ENCODE assay signal across 9 cellular contexts in the genomic region with DNA sequence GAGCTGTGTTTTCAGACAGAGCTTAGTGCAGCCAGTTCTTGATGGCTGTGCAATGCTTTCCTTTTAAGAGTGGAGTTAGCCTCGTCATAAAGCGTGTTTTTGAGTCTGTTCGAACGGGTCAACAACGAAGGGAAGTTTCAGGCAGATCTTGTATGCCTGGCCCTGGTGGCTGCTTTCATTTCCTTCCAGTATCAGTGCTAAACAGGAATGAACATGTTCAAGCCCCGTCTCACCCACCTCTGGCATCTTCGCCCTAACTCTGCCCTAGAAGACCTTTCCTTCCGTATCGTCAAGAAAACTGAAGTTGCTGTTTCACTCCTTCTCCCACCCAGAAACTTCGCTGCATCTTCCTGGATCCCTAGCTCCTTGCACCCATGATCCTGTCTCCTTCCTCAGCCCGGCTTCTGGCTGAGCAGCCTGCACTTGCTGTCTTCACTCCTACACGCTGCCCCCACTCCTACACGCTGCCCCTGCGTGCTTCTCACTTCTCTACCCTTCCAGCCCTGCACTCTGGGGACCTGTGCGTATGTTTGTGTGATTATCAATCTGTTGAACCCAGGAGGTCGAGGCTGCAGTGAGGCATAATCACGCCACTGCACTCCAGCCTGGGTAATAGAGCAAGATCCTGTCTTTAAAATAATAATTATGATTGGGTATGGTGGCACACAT. TPM values are rescaled to one million over a fixed set of nuclear protein-coding genes. Genes with fewer than 3 reads are reported as not detected.
A peak's percentile ranks its signal among the peaks of the same experiment; 100 is the strongest.
DNase-seq lines count a peak whose midpoint lies in the region; ATAC-seq and TF ChIP-seq lines count a peak whose summit lies in the region.
"Had no signal": no experiment of that assay in that cellular context is flagged by ENCODE, and none has a peak within 500 bp of the region (broad histone marks: within the 10 kb centered on the region; RNA-seq: fewer than 3 reads in every experiment).

No MANE protein-coding gene starts in this region.

- no peak overlapping the region for H4K8ac ChIP-seq in mesendoderm (ENCODE audit: low read depth, low read length)

- peak overlapping the region; percentile 77 for H3K9ac ChIP-seq in mammary epithelial cell (ENCODE audit: insufficient read depth, low read length)
- peak overlapping the region; percentile 38 for H3K9ac ChIP-seq in adipocyte (ENCODE audit: low read length)
- peak overlapping the region; percentile 13 for H3K9ac ChIP-seq in mesendoderm (ENCODE audit: low read length)

- CTCF ChIA-PET in mammary epithelial cell (lab: Charles Lee; ENCODE audit: low non-redundant PET): interaction anchor here (0.6 to 0.7 kb wide), 5 partner anchors 17 to 211 kb away, joined by 3 to 6 read pairs (median 5); no protein-coding TSS in a partner anchor

- H2BK5ac ChIP-seq in mesendoderm (ENCODE audit: low read length): no peak overlapping the region

- dilution Hi-C loops in mammary epithelial cell (cut with HindIII; ENCODE audit: low sequenced_read_pairs): no loop called here

- 15% methylated on average over 17 of the region's 17 CpGs for WGBS in mammary epithelial cell (ENCODE audit: low coverage, missing lambda C conversion rate)
- no CpG with 5 or more reads among the region's 17 CpGs for WGBS in mesendoderm (ENCODE audit: extremely low coverage, insufficient coverage, low lambda C conversion rate)

- no peak for ATAC-seq in SK-N-SH treated with all-trans-retinoic acid at 6 μM for 48 hours
- no peak for ATAC-seq in HG02678 (IDR thresholded peaks at IDR 0.05; ENCODE audit: unreplicated experiment)

- no TSS peak for BruUV-seq in mammary epithelial cell (replicated peaks; lab: Mats Ljungman, UMichigan)

- TF ChIP-seq CTCF in mammary epithelial cell (conservative IDR thresholded peaks at IDR 0.05 in 1 of 2, IDR thresholded peaks at IDR 0.05 in 1 of 2; ENCODE audit: extremely low read depth in 1 of 2, insufficient read depth in 1 of 2, low read depth in 1 of 2, low read length in 2 of 2): no peak
- TF ChIP-seq CTCF in breast epithelium (IDR thresholded peaks at IDR 0.05): no peak

- in situ Hi-C loops in mammary epithelial cell (cut with MboI; ENCODE audit: low sequenced_read_pairs in 2 of 2): loop anchor here (5.0 to 10.0 kb wide), 2 partner anchors 210 to 217 kb away; no protein-coding TSS in a partner anchor

- peak overlapping the region; percentile 11 for H3K56ac ChIP-seq in mesendoderm (ENCODE audit: low read length)

- DNase-seq in mammary epithelial cell (peak; percentile 75), breast epithelium (ENCODE audit: low spot score in 2 of 2) (no peak), adipocyte (ENCODE audit: low read depth) (no peak), mesendoderm (no peak), T-helper 9 cell (no peak), NCI-H187 (lab: John Stamatoyannopoulos, UW) (no peak)
- DNase-seq: left ventricle myocardium superior had no signal

- no peak overlapping the region for H4K5ac ChIP-seq in mesendoderm (ENCODE audit: low read length)

- no peak overlapping the region for H2AK5ac ChIP-seq in mesendoderm (ENCODE audit: low read length)

- H3K9me3 ChIP-seq in mammary epithelial cell (replicated peaks; ENCODE audit: insufficient read depth, low read length): no peaks in the 10 kb centered on the region
- no peaks in the 10 kb centered on the region for H3K9me3 ChIP-seq in breast epithelium
- no peaks in the 10 kb centered on the region for H3K9me3 ChIP-seq in adipocyte (ENCODE audit: control insufficient read depth, low read length)

- H2BK120ac ChIP-seq in mesendoderm (ENCODE audit: low read depth, low read length): no peak overlapping the region

- peak overlapping the region; percentile 85 for H3K27ac ChIP-seq in mammary epithelial cell (ENCODE audit: insufficient read depth, low read depth, low read length)
- H3K27ac ChIP-seq in breast epithelium: no peak overlapping the region
- H3K27ac ChIP-seq in mesendoderm (ENCODE audit: low read depth, low read length): no peak overlapping the region

- H3K36me3 ChIP-seq in mammary epithelial cell (ENCODE audit: insufficient read depth, low read length): peaks cover 13% of the 10 kb centered on the region
- no peaks in the 10 kb centered on the region for H3K36me3 ChIP-seq in breast epithelium
- peaks cover 9% of the 10 kb centered on the region for H3K36me3 ChIP-seq in adipocyte (ENCODE audit: control insufficient read depth, insufficient read depth, low read length, severe bottlenecking)
- H3K36me3 ChIP-seq in mesendoderm (ENCODE audit: control insufficient read depth, insufficient read depth, low read length): peaks cover 2% of the 10 kb centered on the region

- peak overlapping the region; percentile 18 for H3K23ac ChIP-seq in mesendoderm (ENCODE audit: low read length)

- no peak overlapping the region for H3K4ac ChIP-seq in mesendoderm (ENCODE audit: low read depth, low read length)

- peak overlapping the region; percentile 10 for H2AFZ ChIP-seq in mammary epithelial cell (ENCODE audit: low read depth, low read length)

- no peaks in the 10 kb centered on the region for H4K20me1 ChIP-seq in mammary epithelial cell (ENCODE audit: insufficient read depth, low read length)

- no peak for TF ChIP-seq POLR2A in breast epithelium (IDR thresholded peaks at IDR 0.05)

- peaks cover 35% of the 10 kb centered on the region for H3K4me1 ChIP-seq in mammary epithelial cell (ENCODE audit: insufficient read depth, low read length)
- H3K4me1 ChIP-seq in breast epithelium: no peaks in the 10 kb centered on the region
- H3K4me1 ChIP-seq in adipocyte (ENCODE audit: control insufficient read depth, insufficient read depth, low read length): peaks cover 29% of the 10 kb centered on the region
- H3K4me1 ChIP-seq in mesendoderm (ENCODE audit: control insufficient read depth, low read depth, low read length): no peaks in the 10 kb centered on the region

- peaks cover 31% of the 10 kb centered on the region for H3K79me1 ChIP-seq in mesendoderm (ENCODE audit: low read length)

- H3K79me2 ChIP-seq in mammary epithelial cell (ENCODE audit: insufficient read depth, low read length) (peaks cover 95% of the 10 kb centered on the region), mesendoderm (ENCODE audit: control insufficient read depth, insufficient read depth, low read length) (peaks cover 67% of the 10 kb centered on the region)

- H3K4me3 ChIP-seq in mammary epithelial cell (replicated peaks in 1 of 3; ENCODE audit: insufficient read depth in 1 of 3, low read depth in 2 of 3, low read length in 3 of 3) (peak overlapping the region; percentile 5 to 27 (median 6)), breast epithelium (peak overlapping the region in 1 of 3 donors; percentile 11), adipocyte (ENCODE audit: low read length) (no peak overlapping the region), mesendoderm (ENCODE audit: low read length) (no peak overlapping the region)

- intact Hi-C loops in mammary epithelial cell (cut with micrococcal nuclease) (no loop called here), breast epithelium (cut with DNase I; ENCODE audit: low total_unique reads) (loop anchor here (10.0 kb wide), 1 partner anchor 200 kb away; no protein-coding TSS in a partner anchor)

- H3K18ac ChIP-seq in mesendoderm (ENCODE audit: low read length): no peak overlapping the region

- H3K27me3 ChIP-seq in mammary epithelial cell (ENCODE audit: insufficient read depth, low read length) (no peaks in the 10 kb centered on the region), breast epithelium (no peaks in the 10 kb centered on the region), adipocyte (replicated peaks; ENCODE audit: control insufficient read depth, insufficient read depth, low read length) (no peaks in the 10 kb centered on the region), mesendoderm (ENCODE audit: insufficient read depth, low read length, poor library complexity) (no peaks in the 10 kb centered on the region)

- H2BK15ac ChIP-seq in mesendoderm (replicated peaks; ENCODE audit: low read depth): no peak overlapping the region

- H3K4me2 ChIP-seq in mammary epithelial cell (ENCODE audit: insufficient read depth, low read depth, low read length) (peak overlapping the region; percentile 84), mesendoderm (ENCODE audit: low read length) (no peak overlapping the region)

TF ChIP-seq in SK-N-SH treated with all-trans-retinoic acid at 6 μM for 48 hours, 23 proteins besides CTCF, POLR2A, EP300 and RAD21:
- TF ChIP-seq GLIS3 (CRISPR knock-in tag; IDR thresholded peaks at IDR 0.05) (no peak), SNAI2 (CRISPR knock-in tag; IDR thresholded peaks at IDR 0.05) (no peak), ESRRG (CRISPR knock-in tag; IDR thresholded peaks at IDR 0.05) (no peak), ZFP3 (CRISPR knock-in tag; IDR thresholded peaks at IDR 0.05) (no peak), RARB (CRISPR knock-in tag; IDR thresholded peaks at IDR 0.05) (no peak), ZNF565 (CRISPR knock-in tag; conservative IDR thresholded peaks at IDR 0.05; ENCODE audit: low read depth) (no peak), TCF4 (CRISPR knock-in tag; IDR thresholded peaks at IDR 0.05; ENCODE audit: borderline replicate concordance) (no peak), ZNF70 (CRISPR knock-in tag; IDR thresholded peaks at IDR 0.05) (no peak), ZC3H10 (CRISPR knock-in tag; IDR thresholded peaks at IDR 0.05) (no peak)

RNA-seq across cellular contexts. Expression of gene USP10, which starts 55.3 kb away (rescaled TPM):
- 100 to 1,000 TPM in 1 of 2 donors, 10 to 100 TPM in 1; 60.5 to 111 TPM for total RNA-seq in mammary epithelial cell
- polyA plus RNA-seq in mammary epithelial cell: 82.9 TPM
- 390 TPM for polyA minus RNA-seq in mammary epithelial cell
- 10 to 100 TPM; 30.4 to 70.8 (median 51.5) TPM for total RNA-seq in breast epithelium
- 157 TPM for polyA plus RNA-seq in mesendoderm (2013, experiment 1 of 2)
- polyA plus RNA-seq in mesendoderm (2013, experiment 2 of 2): 159 TPM

Comparison
In these comparisons a context has a peak if more than half of its experiments do, and no peak if none do; other contexts are left out.
1. H3K4me3 ChIP-seq: peak in mammary epithelial cell (3 of 3); none in adipocyte (single experiment) and mesendoderm (single experiment).
2. H3K9ac ChIP-seq: peak in every context shown above with its lines; median percentile 77 in mammary epithelial cell; 38 in adipocyte; 13 in mesendoderm.